Comparison of ENCODE assay signal across 19 cellular contexts in the genomic region with DNA sequence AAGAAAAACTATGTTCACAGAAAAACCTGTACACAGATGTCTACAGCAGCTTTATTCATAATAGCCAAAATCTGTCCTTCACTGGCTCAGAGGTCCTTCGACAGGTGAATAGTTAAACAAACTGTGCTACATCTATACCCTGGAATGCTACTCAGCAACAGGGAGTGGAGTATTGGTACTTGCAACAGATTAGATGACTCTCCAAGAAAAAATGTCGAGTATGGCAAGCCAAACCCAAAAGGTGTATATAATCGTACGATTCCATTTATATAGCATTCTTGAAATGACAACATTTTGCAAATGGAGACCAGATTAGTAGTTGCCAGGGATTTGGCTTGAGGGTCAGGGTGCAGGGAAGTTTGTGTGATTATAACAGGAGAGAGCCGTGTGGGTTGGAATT. TPM values are rescaled to one million over a fixed set of nuclear protein-coding genes. Genes with fewer than 3 reads are reported as not detected.
"Had no signal": no experiment of that assay in that cellular context is flagged by ENCODE, and none has a peak within 500 bp of the region (broad histone marks: within the 10 kb centered on the region; RNA-seq: fewer than 3 reads in every experiment).

No MANE protein-coding gene starts in this region.

- ATAC-seq: effector memory CD8-positive, alpha-beta T cell; foreskin keratinocyte; left cardiac atrium; left ventricle myocardium superior; naive thymus-derived CD8-positive, alpha-beta T cell; right lobe of liver; stimulated activated effector memory CD8-positive, alpha-beta T cell treated with anti-CD3 and anti-CD28 coated beads, Interleukin-12 subunit alpha, Interleukin-12 subunit beta, amount 100 ng/mL, for 72 hours; stimulated activated naive CD8-positive, alpha-beta T cell treated with anti-CD3 and anti-CD28 coated beads, Interleukin-15, Interleukin-2, amounts not matched to agents 100 U/mL and 50 U/mL, for 24 hours had no signal

- H3K79me2 ChIP-seq: hepatocyte had no signal

- H3K27me3 ChIP-seq: foreskin keratinocyte, right lobe of liver, thyroid gland had no signal

- H3K9me3 ChIP-seq: neutrophil, psoas muscle, right lobe of liver, suprapubic skin, thyroid gland had no signal

- H3K4me3 ChIP-seq: hepatocyte, psoas muscle, right lobe of liver, suprapubic skin, thyroid gland had no signal

- H3K9me3 Mint-ChIP-seq: effector memory CD8-positive, alpha-beta T cell; stimulated activated effector memory CD8-positive, alpha-beta T cell treated with anti-CD3 and anti-CD28 coated beads, Interleukin-12 subunit alpha, Interleukin-12 subunit beta, amount 100 ng/mL, for 72 hours had no signal

- H3K27ac ChIP-seq: foreskin keratinocyte, hepatocyte, neutrophil, psoas muscle, right lobe of liver, suprapubic skin, thyroid gland had no signal

- H3K4me1 ChIP-seq: foreskin keratinocyte, right lobe of liver, suprapubic skin, thyroid gland had no signal

- FAIRE-seq: kidney had no signal

- H3K36me3 ChIP-seq: neutrophil, right lobe of liver, suprapubic skin, thyroid gland had no signal

- H3K4me2 ChIP-seq: hepatocyte had no signal

- H2AFZ ChIP-seq: hepatocyte had no signal

- DNase-seq: effector memory CD8-positive, alpha-beta T cell; foreskin keratinocyte; head of caudate nucleus; kidney; left cardiac atrium; left ventricle myocardium superior; mammary epithelial cell; naive thymus-derived CD8-positive, alpha-beta T cell; psoas muscle; retina; right lobe of liver; stimulated activated CD4-positive, alpha-beta T cell treated with anti-CD3 and anti-CD28 coated beads, Interleukin-4, amount 100 ng/mL, for 1 hour; stimulated activated CD8-positive, alpha-beta memory T cell treated with anti-CD3 and anti-CD28 coated beads, Interleukin-4, amount 100 ng/mL, for 48 hours; stimulated activated naive CD8-positive, alpha-beta T cell treated with anti-CD3 and anti-CD28 coated beads, Interleukin-15, Interleukin-2, amounts not matched to agents 100 U/mL and 50 U/mL, for 24 hours; thyroid gland had no signal

- H3K4me3 Mint-ChIP-seq: naive thymus-derived CD8-positive, alpha-beta T cell; stimulated activated effector memory CD8-positive, alpha-beta T cell treated with anti-CD3 and anti-CD28 coated beads, Interleukin-12 subunit alpha, Interleukin-12 subunit beta, amount 100 ng/mL, for 72 hours had no signal

- H3K36me3 Mint-ChIP-seq: naive thymus-derived CD8-positive, alpha-beta T cell; stimulated activated effector memory CD8-positive, alpha-beta T cell treated with anti-CD3 and anti-CD28 coated beads, Interleukin-12 subunit alpha, Interleukin-12 subunit beta, amount 100 ng/mL, for 72 hours had no signal

- H3K27ac Mint-ChIP-seq: effector memory CD8-positive, alpha-beta T cell; naive thymus-derived CD8-positive, alpha-beta T cell; stimulated activated effector memory CD8-positive, alpha-beta T cell treated with anti-CD3 and anti-CD28 coated beads, Interleukin-12 subunit alpha, Interleukin-12 subunit beta, amount 100 ng/mL, for 72 hours had no signal

RNA-seq across cellular contexts. Expression of a gene that starts 22.4 kb away (rescaled TPM):
- total RNA-seq: naive thymus-derived CD8-positive, alpha-beta T cell had no signal
- polyA plus RNA-seq: naive thymus-derived CD8-positive, alpha-beta T cell had no signal
